13 cellular contexts compared by ENCODE assay signal in the genomic region with DNA sequence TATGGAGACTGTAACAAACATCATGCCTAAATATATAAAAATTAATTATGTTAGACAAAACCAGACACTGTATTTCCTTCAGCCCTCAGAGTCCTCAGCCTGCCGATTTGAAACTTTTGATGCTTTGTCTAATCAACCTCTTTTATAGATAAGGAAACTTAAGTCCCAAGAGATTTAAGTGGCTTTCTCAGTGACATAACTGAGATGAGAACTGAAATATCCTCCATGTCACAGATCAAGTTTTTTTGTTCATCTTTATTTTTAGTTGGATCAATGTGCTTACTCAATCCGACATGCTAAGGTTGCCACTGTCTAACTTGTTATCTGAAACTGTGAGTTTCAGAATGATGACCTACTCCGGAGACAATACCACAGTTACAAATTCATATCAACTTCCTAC.
DNase-seq lines count a peak whose midpoint lies in the region; ATAC-seq lines count a peak whose summit lies in the region.
"Had no signal": no experiment of that assay in that cellular context is flagged by ENCODE, and none has a peak within 500 bp of the region (broad histone marks: within the 10 kb centered on the region; RNA-seq: fewer than 3 reads in every experiment).

No MANE protein-coding gene starts in this region.

- peak; percentile 97 for ATAC-seq in GM18867 (IDR thresholded peaks at IDR 0.05; ENCODE audit: unreplicated experiment)
- ATAC-seq in GM21367 (IDR thresholded peaks at IDR 0.05; ENCODE audit: unreplicated experiment), result peak; percentile 97
- peak; percentile 96 for ATAC-seq in HG03045 (IDR thresholded peaks at IDR 0.05; ENCODE audit: unreplicated experiment)
- ATAC-seq in activated T-helper 17 cell treated with anti-CD3 and anti-CD28 coated beads, Interleukin-2, amount 50 U/mL, for 72 hours (replicated peaks), result peak; percentile 91
- ATAC-seq: HCT116 had no signal

- peaks cover 18% of the 10 kb centered on the region for H3K36me3 ChIP-seq in MG63

- H3K9me3 Mint-ChIP-seq in activated T-helper 17 cell treated with anti-CD3 and anti-CD28 coated beads, Interleukin-2, amount 50 U/mL, for 72 hours, result no peaks in the 10 kb centered on the region
- no peaks in the 10 kb centered on the region for H3K9me3 Mint-ChIP-seq in activated naive CD4-positive, alpha-beta T cell treated with anti-CD3 and anti-CD28 coated beads, Interleukin-2, amount 10 ng/mL, durations not matched to agents 7 days and 5 days
- H3K9me3 Mint-ChIP-seq: neural crest cell had no signal

- peaks cover 5% of the 10 kb centered on the region for H3K4me1 Mint-ChIP-seq in activated T-helper 17 cell treated with anti-CD3 and anti-CD28 coated beads, Interleukin-2, amount 50 U/mL, for 72 hours
- peaks cover 6% of the 10 kb centered on the region for H3K4me1 Mint-ChIP-seq in activated naive CD4-positive, alpha-beta T cell treated with anti-CD3 and anti-CD28 coated beads, Interleukin-2, amount 10 ng/mL, durations not matched to agents 7 days and 5 days

- H3K27me3 Mint-ChIP-seq in activated T-helper 17 cell treated with anti-CD3 and anti-CD28 coated beads, Interleukin-2, amount 50 U/mL, for 72 hours, result no peaks in the 10 kb centered on the region
- H3K27me3 Mint-ChIP-seq in activated naive CD4-positive, alpha-beta T cell treated with anti-CD3 and anti-CD28 coated beads, Interleukin-2, amount 10 ng/mL, durations not matched to agents 7 days and 5 days, result no peaks in the 10 kb centered on the region

- DNase-seq in stimulated activated CD8-positive, alpha-beta memory T cell treated with anti-CD3 and anti-CD28 coated beads, Interleukin-4, amount 100 ng/mL, for 48 hours, result no peak
- DNase-seq in activated naive CD4-positive, alpha-beta T cell treated with anti-CD3 and anti-CD28 coated beads, Interleukin-2, amount 10 ng/mL, durations not matched to agents 7 days and 5 days, result no peak
- DNase-seq in MG63, result no peak
- DNase-seq: activated naive CD4-positive, alpha-beta T cell treated with anti-CD3 and anti-CD28 coated beads, Interleukin-2, amount 50 U/mL, for 16 hours; DND-41; NCI-H1048; testis had no signal

- peak overlapping the region; percentile 54 for H3K27ac Mint-ChIP-seq in activated T-helper 17 cell treated with anti-CD3 and anti-CD28 coated beads, Interleukin-2, amount 50 U/mL, for 72 hours
- no peak overlapping the region for H3K27ac Mint-ChIP-seq in activated naive CD4-positive, alpha-beta T cell treated with anti-CD3 and anti-CD28 coated beads, Interleukin-2, amount 10 ng/mL, durations not matched to agents 7 days and 5 days

- H3K9me3 ChIP-seq in MG63, result no peaks in the 10 kb centered on the region
- H3K9me3 ChIP-seq: testis had no signal

- no peak overlapping the region for H3K4me3 ChIP-seq in MG63
- H3K4me3 ChIP-seq: testis had no signal

- no peaks in the 10 kb centered on the region for H3K27me3 ChIP-seq in MG63
- H3K27me3 ChIP-seq: testis had no signal

- CTCF ChIA-PET in activated naive CD4-positive, alpha-beta T cell treated with anti-CD3 and anti-CD28 coated beads, Interleukin-2, amount 10 ng/mL, durations not matched to agents 7 days and 5 days (lab: Charles Lee), result no interaction called here

- no peak overlapping the region for H3K4me3 Mint-ChIP-seq in activated T-helper 17 cell treated with anti-CD3 and anti-CD28 coated beads, Interleukin-2, amount 50 U/mL, for 72 hours
- H3K4me3 Mint-ChIP-seq in activated naive CD4-positive, alpha-beta T cell treated with anti-CD3 and anti-CD28 coated beads, Interleukin-2, amount 10 ng/mL, durations not matched to agents 7 days and 5 days, result no peak overlapping the region
- H3K4me3 Mint-ChIP-seq: neural crest cell had no signal

- peaks cover 18% of the 10 kb centered on the region for H3K36me3 Mint-ChIP-seq in activated T-helper 17 cell treated with anti-CD3 and anti-CD28 coated beads, Interleukin-2, amount 50 U/mL, for 72 hours (ENCODE audit: low read depth)
- H3K36me3 Mint-ChIP-seq in activated naive CD4-positive, alpha-beta T cell treated with anti-CD3 and anti-CD28 coated beads, Interleukin-2, amount 10 ng/mL, durations not matched to agents 7 days and 5 days, result peaks cover 24% of the 10 kb centered on the region
